In genomic region chr1:96409689-96410088, GRCh38 we compare ENCODE assay signal across 14 cellular contexts.
DNase-seq lines count a peak whose midpoint lies in the region; ATAC-seq and TF ChIP-seq lines count a peak whose summit lies in the region.
"Had no signal": no experiment of that assay in that cellular context is flagged by ENCODE, and none has a peak within 500 bp of the region (broad histone marks: within the 10 kb centered on the region; RNA-seq: fewer than 3 reads in every experiment).

No MANE protein-coding gene starts in this region.

- H3K9me3 ChIP-seq in A673 (ENCODE audit: low read depth, low read length, poor library complexity, severe bottlenecking) (no peaks in the 10 kb centered on the region), neural cell (ENCODE audit: low read length) (no peaks in the 10 kb centered on the region), upper lobe of right lung (no peaks in the 10 kb centered on the region)
- H3K9me3 ChIP-seq: A549, Caco-2 had no signal

- TF ChIP-seq CTCF in A673 (conservative IDR thresholded peaks at IDR 0.05; ENCODE audit: low read depth, low read length) (no peak), neural cell (IDR thresholded peaks at IDR 0.05; ENCODE audit: poor library complexity, severe bottlenecking) (no peak), upper lobe of right lung (IDR thresholded peaks at IDR 0.05) (no peak)

- no peaks in the 10 kb centered on the region for H3K79me2 ChIP-seq in neural cell (replicated peaks; ENCODE audit: insufficient read depth, low read length)

- no peaks in the 10 kb centered on the region for H3K4me1 ChIP-seq in A673 (ENCODE audit: insufficient read depth, low read length, poor library complexity, severe bottlenecking)
- H3K4me1 ChIP-seq in upper lobe of right lung = no peaks in the 10 kb centered on the region
- H3K4me1 ChIP-seq: A549, Caco-2 had no signal

- peaks cover 3% of the 10 kb centered on the region for H3K9me2 ChIP-seq in neural cell (ENCODE audit: insufficient read depth, low read length)

- H3K27me3 ChIP-seq in A673 (replicated peaks; ENCODE audit: insufficient read depth, low read depth, low read length, poor library complexity) (no peaks in the 10 kb centered on the region), neural cell (ENCODE audit: insufficient read depth, low read depth, low read length) (no peaks in the 10 kb centered on the region), upper lobe of right lung (no peaks in the 10 kb centered on the region)

- no TSS peak for BruUV-seq in A673 (replicated peaks; lab: Mats Ljungman, UMichigan)

- intact Hi-C loops in A673 (cut with micrococcal nuclease; ENCODE audit: unreplicated experiment) (no loop called here), upper lobe of right lung (cut with DNase I) (no loop called here)

- no peaks in the 10 kb centered on the region for H3F3A ChIP-seq in neural cell (ENCODE audit: insufficient read depth, low read length, poor library complexity, severe bottlenecking)

- no peak overlapping the region for H3K4me2 ChIP-seq in neural cell (ENCODE audit: low read length)
- H3K4me2 ChIP-seq: A549 had no signal

- H3K36me3 ChIP-seq in A673 (ENCODE audit: insufficient read depth, low read length, poor library complexity, severe bottlenecking) (no peaks in the 10 kb centered on the region), neural cell (ENCODE audit: insufficient read depth, low read length) (no peaks in the 10 kb centered on the region), upper lobe of right lung (no peaks in the 10 kb centered on the region)

- ATAC-seq in esophagus mucosa (peak; percentile 52), upper lobe of right lung (no peak)
- ATAC-seq: A549 had no signal

- DNase-seq in A673 (ENCODE audit: low spot score) = peak; percentile 6
- peak; percentile 73 for DNase-seq in NCI-H82 (lab: John Stamatoyannopoulos, UW)
- no peak for DNase-seq in activated effector memory CD4-positive, alpha-beta T cell treated with Interleukin-2 at 50 U/mL for 16 hours
- no peak for DNase-seq in NCI-H1048 (lab: John Stamatoyannopoulos, UW)
- no peak for DNase-seq in upper lobe of right lung
- DNase-seq: Caco-2; CD8-positive, alpha-beta memory T cell; DND-41; GDM1; GOT3; H9 had no signal

- H3K9ac ChIP-seq in neural cell (ENCODE audit: low read length) = no peak overlapping the region

- CTCF ChIA-PET in A673 (lab: Charles Lee) = no interaction called here

- POLR2A ChIA-PET in A673 (lab: Charles Lee; ENCODE audit: low non-redundant PET) = interaction anchor here (0.6 kb wide), 1 partner anchor 11 kb away, joined by 3 read pairs; no protein-coding TSS in a partner anchor

- no peaks in the 10 kb centered on the region for H4K20me1 ChIP-seq in neural cell (ENCODE audit: insufficient read depth)

- peak; percentile 61 for TF ChIP-seq EP300 in neural cell (conservative IDR thresholded peaks at IDR 0.05; ENCODE audit: poor library complexity, severe bottlenecking)

- TF ChIP-seq RAD21 in neural cell (conservative IDR thresholded peaks at IDR 0.05) = no peak

- H3K27ac ChIP-seq in A673 (ENCODE audit: low read depth, low read length, poor library complexity, severe bottlenecking) (no peak overlapping the region), neural cell (ENCODE audit: low read length) (no peak overlapping the region), upper lobe of right lung (no peak overlapping the region)
- H3K27ac ChIP-seq: A549 had no signal

- H2AFZ ChIP-seq in neural cell (ENCODE audit: low read depth, low read length) = no peak overlapping the region

- H3K4me3 ChIP-seq in A673 (ENCODE audit: low read depth, low read length, poor library complexity, severe bottlenecking) = no peak overlapping the region
- H3K4me3 ChIP-seq in neural cell (ENCODE audit: low read length) = no peak overlapping the region
- no peak overlapping the region for H3K4me3 ChIP-seq in upper lobe of right lung
- H3K4me3 ChIP-seq: A549 had no signal

TF ChIP-seq in neural cell, 6 proteins besides CTCF, POLR2A, EP300 and RAD21:
- peak; percentile 33 for TF ChIP-seq POLR2AphosphoS5 (IDR thresholded peaks at IDR 0.05)
- TF ChIP-seq TAF1 (IDR thresholded peaks at IDR 0.05; ENCODE audit: low read depth) = no peak
- TF ChIP-seq EZH2 (IDR thresholded peaks at IDR 0.05; ENCODE audit: borderline replicate concordance, insufficient read depth, low read length, poor library complexity, severe bottlenecking) = no peak
TF ChIP-seq in neural cell: peak in this region for 1.

Comparison
In these comparisons a context has a peak if more than half of its experiments do, and no peak if none do; other contexts are left out.
1. DNase-seq: peak in A673 (single experiment) and NCI-H82 (single experiment); none in activated effector memory CD4-positive, alpha-beta T cell treated with Interleukin-2 at 50 U/mL for 16 hours (single experiment), NCI-H1048 (single experiment) and upper lobe of right lung (single experiment).